ENCODE assay signal across 22 cellular contexts in the genomic region with DNA sequence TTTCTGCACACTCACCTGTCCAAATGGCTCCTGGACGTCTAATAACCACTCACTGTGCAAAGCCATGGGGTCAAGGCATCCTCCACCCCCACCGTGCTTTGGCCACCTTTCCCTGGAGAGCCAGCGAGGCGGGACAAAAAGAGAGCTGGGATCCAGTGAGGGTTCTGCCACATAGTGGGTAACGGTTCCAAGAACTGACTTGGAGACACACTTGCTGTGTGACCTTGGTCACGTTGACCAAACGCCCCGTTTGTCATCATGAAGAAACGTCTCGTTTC.
DNase-seq lines count a peak whose midpoint lies in the region; ATAC-seq, FAIRE-seq and TF ChIP-seq lines count a peak whose summit lies in the region.
"Had no signal": no experiment of that assay in that cellular context is flagged by ENCODE, and none has a peak within 500 bp of the region (broad histone marks: within the 10 kb centered on the region; RNA-seq: fewer than 3 reads in every experiment).

No MANE protein-coding gene starts in this region.

- POLR2A ChIA-PET in HepG2 (lab: Yijun Ruan, JAX): no interaction called here

- no peak overlapping the region for H2AFZ ChIP-seq in HepG2 (ENCODE audit: low read length)
- no peak overlapping the region for H2AFZ ChIP-seq in neural progenitor cell (replicated peaks)

- intact Hi-C loops in HepG2 (cut with micrococcal nuclease; ENCODE audit: unreplicated experiment): no loop called here
- intact Hi-C loops in right lobe of liver (cut with DNase I): no loop called here
- intact Hi-C loops in body of pancreas (cut with DNase I): no loop called here
- intact Hi-C loops in esophagus squamous epithelium (cut with DNase I): no loop called here

- no peak for TF ChIP-seq RAD21 in HepG2 (CRISPR knock-in tag; IDR thresholded peaks at IDR 0.05)

- FAIRE-seq in HepG2 (lab: Jason Lieb, UNC): no peak
- FAIRE-seq: A549, D721Med, G401.6, GM12891, GM19239 had no signal

- peaks cover 4% of the 10 kb centered on the region for H3K4me1 Mint-ChIP-seq in neural progenitor cell
- H3K4me1 Mint-ChIP-seq: B cell had no signal

- no peak overlapping the region for H3K27ac Mint-ChIP-seq in neural progenitor cell
- H3K27ac Mint-ChIP-seq: B cell; CD4-positive, alpha-beta T cell; CD8-positive, alpha-beta T cell had no signal

- H3K9me3 ChIP-seq in HepG2 (ENCODE audit: low read length) (no peaks in the 10 kb centered on the region), right lobe of liver (no peaks in the 10 kb centered on the region), body of pancreas (no peaks in the 10 kb centered on the region), neural progenitor cell (ENCODE audit: low read depth) (no peaks in the 10 kb centered on the region), esophagus squamous epithelium (no peaks in the 10 kb centered on the region)
- H3K9me3 ChIP-seq: A549; BLaER1 treated with 17β-estradiol and CSF1 and Interleukin-3, amounts not matched to agents 10 nM and 100 nM; Caco-2 had no signal

- BruUV-seq in HepG2 (replicated peaks; lab: Mats Ljungman, UMichigan): no TSS peak

- H3K4me1 ChIP-seq in HepG2 (ENCODE audit: insufficient read depth, low read length) (no peaks in the 10 kb centered on the region), right lobe of liver (no peaks in the 10 kb centered on the region), body of pancreas (peaks cover 48% of the 10 kb centered on the region), neural progenitor cell (no peaks in the 10 kb centered on the region), esophagus squamous epithelium (peaks cover 0 to 5% (median 0%) of the 10 kb centered on the region in 3 donors)
- H3K4me1 ChIP-seq: A549, Caco-2 had no signal

- H4K20me1 ChIP-seq in HepG2 (ENCODE audit: insufficient read depth, low read length) (no peaks in the 10 kb centered on the region), neural progenitor cell (ENCODE audit: low read depth) (no peaks in the 10 kb centered on the region)
- H4K20me1 ChIP-seq: BLaER1 treated with 17β-estradiol and CSF1 and Interleukin-3, amounts not matched to agents 10 nM and 100 nM had no signal

- H3F3A ChIP-seq in neural progenitor cell (ENCODE audit: low read depth): peaks cover 4% of the 10 kb centered on the region

- H3K4me3 ChIP-seq in HepG2 (replicated peaks in 1 of 3; ENCODE audit: insufficient read depth in 1 of 3, low read depth in 2 of 3, low read length in 3 of 3): no peak overlapping the region
- H3K4me3 ChIP-seq in right lobe of liver: no peak overlapping the region
- H3K4me3 ChIP-seq in body of pancreas: no peak overlapping the region
- no peak overlapping the region for H3K4me3 ChIP-seq in neural progenitor cell
- no peak overlapping the region for H3K4me3 ChIP-seq in esophagus squamous epithelium
- H3K4me3 ChIP-seq: A549; BLaER1 treated with 17β-estradiol and CSF1 and Interleukin-3, amounts not matched to agents 10 nM and 100 nM had no signal

- in situ Hi-C loops in HepG2 (cut with HindIII; ENCODE audit: extremely low pct_ligation_motif_present, low pct_unique_long_range_greater_than_20kb): no loop called here

- no peak for TF ChIP-seq POLR2A in HepG2 (IDR thresholded peaks at IDR 0.05; ENCODE audit: insufficient read depth in 1 of 2, low read depth in 2 of 2, low read length in 2 of 2)
- TF ChIP-seq POLR2A in right lobe of liver (IDR thresholded peaks at IDR 0.05): no peak
- TF ChIP-seq POLR2A in body of pancreas (IDR thresholded peaks at IDR 0.05): peak in 1 of 3 donors; percentile 22
- TF ChIP-seq POLR2A in esophagus squamous epithelium (IDR thresholded peaks at IDR 0.05): no peak

- 15% methylated on average over 10 of the region's 10 CpGs for WGBS in HepG2 (ENCODE audit: low lambda C conversion rate)
- WGBS in right lobe of liver (ENCODE audit: insufficient coverage, low coverage, low lambda C conversion rate, missing lambda C conversion rate): 67% methylated on average over 7 of the region's 10 CpGs
- WGBS in body of pancreas, 2 donors: 29 to 33% methylated on average over 10 of the region's 10 CpGs
- WGBS in esophagus squamous epithelium, 2 donors: 80 to 83% methylated on average over 8 to 9 of the region's 10 CpGs

- H3K27me3 ChIP-seq in HepG2 (ENCODE audit: control insufficient read depth in 1 of 2, insufficient read depth in 2 of 2, low read length in 2 of 2) (peaks cover 3 to 29% of the 10 kb centered on the region in 2 experiments; a peak in 4 of 5 replicates), right lobe of liver (no peaks in the 10 kb centered on the region), body of pancreas (no peaks in the 10 kb centered on the region), neural progenitor cell (peaks cover 7% of the 10 kb centered on the region), esophagus squamous epithelium (peaks cover 0 to 30% (median 0%) of the 10 kb centered on the region in 4 donors)
- H3K27me3 ChIP-seq: BLaER1 treated with 17β-estradiol and CSF1 and Interleukin-3, amounts not matched to agents 10 nM and 100 nM had no signal

- H3K4me3 Mint-ChIP-seq in neural progenitor cell: peak overlapping the region; percentile 65
- H3K4me3 Mint-ChIP-seq: B cell; CD4-positive, alpha-beta T cell; CD8-positive, alpha-beta T cell had no signal

- CTCF ChIA-PET in HepG2 (lab: Yijun Ruan, JAX; ENCODE audit: low intra/inter-chr PET ratio, low total read pairs): no interaction called here

- TF ChIP-seq CTCF in HepG2 (CRISPR knock-in tag; IDR thresholded peaks at IDR 0.05) (no peak), right lobe of liver (IDR thresholded peaks at IDR 0.05) (no peak), body of pancreas (IDR thresholded peaks at IDR 0.05) (no peak), neural progenitor cell (IDR thresholded peaks at IDR 0.05) (no peak), esophagus squamous epithelium (IDR thresholded peaks at IDR 0.05) (no peak)

- ATAC-seq in HepG2: no peak
- no peak for ATAC-seq in right lobe of liver
- ATAC-seq in body of pancreas: peak; percentile 92
- ATAC-seq in HG02571 (IDR thresholded peaks at IDR 0.05; ENCODE audit: unreplicated experiment): no peak
- ATAC-seq: A549; CD8-positive, alpha-beta T cell had no signal

- H3K9ac ChIP-seq in HepG2 (ENCODE audit: insufficient read depth, low read depth, low read length) (no peak overlapping the region), neural progenitor cell (no peak overlapping the region)
- H3K9ac ChIP-seq: BLaER1 treated with 17β-estradiol and CSF1 and Interleukin-3, amounts not matched to agents 10 nM and 100 nM had no signal

- H3K9me3 Mint-ChIP-seq in neural progenitor cell: peaks cover 4% of the 10 kb centered on the region
- H3K9me3 Mint-ChIP-seq: CD4-positive, alpha-beta T cell; CD8-positive, alpha-beta T cell had no signal

- H3K27ac ChIP-seq in HepG2 (ENCODE audit: extremely low read length, insufficient read depth, low read length) (no peak overlapping the region), right lobe of liver (no peak overlapping the region), body of pancreas (peak overlapping the region; percentile 54 to 90 (median 75)), neural progenitor cell (no peak overlapping the region), esophagus squamous epithelium (no peak overlapping the region)
- H3K27ac ChIP-seq: 22Rv1; A549; BLaER1 treated with 17β-estradiol and CSF1 and Interleukin-3, amounts not matched to agents 10 nM and 100 nM; C4-2B had no signal

- H3K36me3 Mint-ChIP-seq in neural progenitor cell: no peaks in the 10 kb centered on the region
- H3K36me3 Mint-ChIP-seq: CD8-positive, alpha-beta T cell had no signal

- TF ChIP-seq EP300 in HepG2 (IDR thresholded peaks at IDR 0.05; ENCODE audit: low read depth in 2 of 2, low read length in 2 of 2): no peak
- no peak for TF ChIP-seq EP300 in HepG2 (CRISPR knock-in tag; IDR thresholded peaks at IDR 0.05; ENCODE audit: borderline replicate concordance)

- peaks cover 66% of the 10 kb centered on the region for H3K27me3 Mint-ChIP-seq in neural progenitor cell (ENCODE audit: insufficient read depth, low read depth)

- H3K4me2 ChIP-seq in HepG2 (ENCODE audit: low read depth, low read length): no peak overlapping the region
- H3K4me2 ChIP-seq in neural progenitor cell: no peak overlapping the region
- H3K4me2 ChIP-seq: A549; BLaER1 treated with 17β-estradiol and CSF1 and Interleukin-3, amounts not matched to agents 10 nM and 100 nM had no signal

- no peak for DNase-seq in HepG2 (ENCODE audit: low spot score)
- no peak for DNase-seq in right lobe of liver
- peak; percentile 72 to 82 (median 78) for DNase-seq in body of pancreas
- DNase-seq in neural progenitor cell (ENCODE audit: low spot score): no peak
- DNase-seq in esophagus squamous epithelium (lab: John Stamatoyannopoulos, UW): no peak
- no peak for DNase-seq in NCI-H146 treated with DMSO at 0.1 percent for 48 hours (lab: John Stamatoyannopoulos, UW; ENCODE audit: unreplicated experiment)
- DNase-seq: AML-193; Caco-2; Calu3; CD4-positive, alpha-beta T cell; CD8-positive, alpha-beta T cell; GF-D8 had no signal

- H3K36me3 ChIP-seq in HepG2 (replicated peaks in 1 of 2; ENCODE audit: control insufficient read depth in 1 of 2, insufficient read depth in 2 of 2, low read length in 2 of 2) (no peaks in the 10 kb centered on the region), right lobe of liver (no peaks in the 10 kb centered on the region), body of pancreas (replicated peaks in 1 of 2; ENCODE audit: insufficient read depth in 1 of 2, low read depth in 2 of 2) (no peaks in the 10 kb centered on the region), neural progenitor cell (no peaks in the 10 kb centered on the region), esophagus squamous epithelium (no peaks in the 10 kb centered on the region)
- H3K36me3 ChIP-seq: BLaER1 treated with 17β-estradiol and CSF1 and Interleukin-3, amounts not matched to agents 10 nM and 100 nM had no signal

- H3K79me2 ChIP-seq in HepG2 (ENCODE audit: insufficient read depth, low read length): no peaks in the 10 kb centered on the region
- H3K79me2 ChIP-seq in neural progenitor cell (ENCODE audit: low read depth): no peaks in the 10 kb centered on the region

TF ChIP-seq in HepG2, 621 proteins besides CTCF, POLR2A, EP300 and RAD21:
- TF ChIP-seq FLYWCH1 (CRISPR knock-in tag; IDR thresholded peaks at IDR 0.05): no peak
- 0 out of 2 replicates have a peak, but pooled peaks have one; percentile 29 for TF ChIP-seq EZH2 (conservative IDR thresholded peaks at IDR 0.05; ENCODE audit: low read depth, low read length)

Comparison
In these comparisons a context has a peak if more than half of its experiments do, and no peak if none do; other contexts are left out.
1. DNase-seq: peak in body of pancreas (4 of 4); none in HepG2 (single experiment), right lobe of liver (0 of 3), neural progenitor cell (single experiment), esophagus squamous epithelium (single experiment) and NCI-H146 treated with DMSO at 0.1 percent for 48 hours (single experiment).
2. H3K27ac ChIP-seq: peak in body of pancreas (4 of 4); none in HepG2 (single experiment), right lobe of liver (0 of 3), neural progenitor cell (single experiment) and esophagus squamous epithelium (0 of 4).